Comparison of ENCODE assay signal across 11 cellular contexts in the genomic region with DNA sequence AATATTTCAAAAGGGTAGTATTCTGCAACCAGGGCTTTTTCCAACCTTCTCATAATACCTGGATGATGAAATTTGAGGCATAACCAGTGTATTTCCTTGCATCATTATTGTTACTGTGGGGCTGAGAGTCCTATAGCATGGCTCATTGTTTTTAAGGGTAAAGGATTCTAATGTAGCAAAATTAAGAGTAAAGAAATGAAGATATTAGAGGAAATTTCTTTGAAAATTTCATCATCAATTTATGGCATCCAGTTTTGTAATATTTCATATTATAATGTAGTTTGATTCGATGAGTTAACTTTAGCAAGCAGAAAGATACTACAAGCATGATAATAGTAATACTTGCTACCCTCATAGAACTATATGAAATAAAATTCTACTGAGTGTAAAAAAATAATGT.
"Had no signal": no experiment of that assay in that cellular context is flagged by ENCODE, and none has a peak within 500 bp of the region (broad histone marks: within the 10 kb centered on the region; RNA-seq: fewer than 3 reads in every experiment).

No MANE protein-coding gene starts in this region.

- H2AFZ ChIP-seq: GM23248, GM23338 had no signal

- DNase-seq: GM23248, GOT3, H7, H9, HCEC 1CT, HFFc6 had no signal

- H3K27ac ChIP-seq: GM23248 had no signal

- H3K4me3 ChIP-seq: GM23248, GM23338, HAP-1 had no signal

- H3K4me1 ChIP-seq: HAP-1 had no signal

- FAIRE-seq: H1, H54 had no signal

- H3K4me2 ChIP-seq: GM23338 had no signal

- H3K9ac ChIP-seq: GM23248 had no signal

- H3K36me3 ChIP-seq: HAP-1 had no signal

- H3K9me3 ChIP-seq: HAP-1 had no signal

- ATAC-seq: GM23338, HCT116 had no signal
